1 cellular context compared by ENCODE assay signal in genomic region chrX:152588206-152588605, GRCh38.
TF ChIP-seq lines count a peak whose summit lies in the region.

No MANE protein-coding gene starts in this region.

TF ChIP-seq in SK-N-SH treated with all-trans-retinoic acid at 6 μM for 48 hours, 23 proteins besides CTCF, POLR2A, EP300 and RAD21 (continued from another document):
- TF ChIP-seq TSHZ2 (CRISPR knock-in tag; IDR thresholded peaks at IDR 0.05): no peak
- no peak for TF ChIP-seq PPARA (CRISPR knock-in tag; IDR thresholded peaks at IDR 0.05; ENCODE audit: borderline replicate concordance)
- TF ChIP-seq ISL1 (CRISPR knock-in tag; IDR thresholded peaks at IDR 0.05): no peak
- no peak for TF ChIP-seq CSDC2 (CRISPR knock-in tag; IDR thresholded peaks at IDR 0.05)
- TF ChIP-seq POU6F1 (CRISPR knock-in tag; IDR thresholded peaks at IDR 0.05; ENCODE audit: borderline replicate concordance, low read depth): no peak
- no peak for TF ChIP-seq BACH2 (CRISPR knock-in tag; IDR thresholded peaks at IDR 0.05; ENCODE audit: borderline replicate concordance)
- no peak for TF ChIP-seq ESRRG (CRISPR knock-in tag; IDR thresholded peaks at IDR 0.05)
- no peak for TF ChIP-seq ZC3H10 (CRISPR knock-in tag; IDR thresholded peaks at IDR 0.05)
- TF ChIP-seq ZNF565 (CRISPR knock-in tag; conservative IDR thresholded peaks at IDR 0.05; ENCODE audit: low read depth): no peak
